In the genomic region with DNA sequence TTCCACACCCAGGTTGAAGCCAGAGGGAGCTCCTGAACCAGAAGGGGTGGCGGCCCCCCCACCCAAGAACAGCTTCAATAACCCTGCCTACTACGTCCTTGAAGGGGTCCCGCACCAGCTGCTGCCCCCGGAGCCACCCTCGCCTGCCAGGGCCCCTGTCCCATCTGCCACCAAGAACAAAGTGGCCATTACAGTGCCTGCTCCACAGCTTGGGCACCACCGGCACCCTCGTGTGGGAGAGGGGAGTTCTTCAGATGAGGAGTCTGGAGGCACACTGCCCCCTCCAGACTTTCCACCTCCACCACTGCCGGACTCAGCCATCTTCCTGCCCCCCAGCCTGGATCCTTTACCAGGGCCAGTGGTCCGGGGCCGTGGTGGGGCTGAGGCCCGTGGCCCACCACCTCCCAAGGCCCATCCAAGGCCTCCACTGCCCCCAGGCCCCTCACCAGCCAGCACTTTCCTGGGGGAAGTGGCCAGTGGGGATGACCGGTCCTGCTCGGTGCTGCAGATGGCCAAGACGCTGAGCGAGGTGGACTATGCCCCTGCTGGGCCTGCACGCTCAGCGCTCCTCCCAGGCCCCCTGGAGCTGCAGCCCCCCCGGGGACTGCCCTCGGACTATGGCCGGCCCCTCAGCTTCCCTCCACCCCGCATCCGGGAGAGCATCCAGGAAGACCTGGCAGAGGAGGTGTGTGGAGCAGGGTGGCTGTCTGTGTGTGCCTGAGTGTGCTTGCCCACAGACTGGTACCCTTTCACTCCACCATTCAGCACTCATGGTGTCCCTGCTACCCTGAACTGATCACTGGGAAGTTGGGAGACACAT, we compare ENCODE assay signal across 13 cellular contexts. TPM values are rescaled to one million over a fixed set of nuclear protein-coding genes. Genes with fewer than 3 reads are reported as not detected.
DNase-seq lines count a peak whose midpoint lies in the region; ATAC-seq and TF ChIP-seq lines count a peak whose summit lies in the region.
"Had no signal": no experiment of that assay in that cellular context is flagged by ENCODE, and none has a peak within 500 bp of the region (broad histone marks: within the 10 kb centered on the region; RNA-seq: fewer than 3 reads in every experiment).

No MANE protein-coding gene starts in this region.

- H3K27ac ChIP-seq in RWPE1, result peak overlapping the region; percentile 76
- peak overlapping the region; percentile 55 for H3K27ac ChIP-seq in stomach smooth muscle (ENCODE audit: low read length)

- TF ChIP-seq CTCF in RWPE1 (conservative IDR thresholded peaks at IDR 0.05; ENCODE audit: low read depth), result no peak

- peaks cover 8 to 11% of the 10 kb centered on the region in 2 donors for H3K27me3 ChIP-seq in stomach smooth muscle (ENCODE audit: control insufficient read depth in 1 of 2, insufficient read depth in 2 of 2, low read length in 2 of 2)

- no peaks in the 10 kb centered on the region for H3K9me3 ChIP-seq in stomach smooth muscle (ENCODE audit: control insufficient read depth in 2 of 2, low read length in 2 of 2)
- H3K9me3 ChIP-seq: heart left ventricle had no signal

- CTCF ChIA-PET in RWPE1 (lab: Yijun Ruan, JAX), result interaction anchor here (0.5 to 1.7 kb wide), 8 partner anchors 11 to 212 kb away, joined by 3 to 9 read pairs (median 3); a partner anchor contains a TSS

- no peak overlapping the region for H3K9ac ChIP-seq in stomach smooth muscle (ENCODE audit: low read length in 2 of 2)

- ATAC-seq in left colon (peak; percentile 8), GM21576 (IDR thresholded peaks at IDR 0.05; ENCODE audit: unreplicated experiment) (no peak), HG03135 (IDR thresholded peaks at IDR 0.05; ENCODE audit: unreplicated experiment) (no peak)

- H3K4me1 ChIP-seq in stomach smooth muscle (ENCODE audit: control insufficient read depth, insufficient read depth, low read length), result peaks cover 65% of the 10 kb centered on the region

- DNase-seq in NCI-H2171 treated with DMSO at 0.1 percent for 48 hours (lab: John Stamatoyannopoulos, UW) (peak; percentile 6), NCI-H2171 (lab: John Stamatoyannopoulos, UW) (no peak), RWPE1 (ENCODE audit: low spot score) (no peak), left colon (no peak), NCI-H1694 treated with DMSO at 0.1 percent for 48 hours (lab: John Stamatoyannopoulos, UW) (no peak)
- DNase-seq: GF-D8, NCI-H187 had no signal

- H3K36me3 ChIP-seq in stomach smooth muscle (ENCODE audit: control insufficient read depth in 2 of 2, insufficient read depth in 2 of 2, low read length in 2 of 2), result peaks cover 33 to 45% of the 10 kb centered on the region in 2 donors

- no peak overlapping the region for H3K4me3 ChIP-seq in stomach smooth muscle (ENCODE audit: low read length in 2 of 2)
- H3K4me3 ChIP-seq: heart left ventricle had no signal

- intact Hi-C loops in left colon (cut with DNase I, micrococcal nuclease), result no loop called here

- POLR2A ChIA-PET in RWPE1 (lab: Yijun Ruan, JAX; ENCODE audit: low non-redundant PET), result interaction anchor here (0.7 kb wide), 1 partner anchor 13 kb away, joined by 3 read pairs; a partner anchor contains a TSS

RNA-seq across cellular contexts. Expression of a gene that starts 6.7 kb away (rescaled TPM):
- under 1 TPM; 0.61 to 0.89 TPM for total RNA-seq in left colon
- total RNA-seq: activated CD4-positive, alpha-beta T cell treated with anti-CD3 and anti-CD28 coated beads for 36 hours; heart left ventricle; naive thymus-derived CD8-positive, alpha-beta T cell had no signal

RNA-seq across cellular contexts. Expression of a gene that starts 12.8 kb away (rescaled TPM):
- total RNA-seq in left colon, result 100 to 1,000 TPM; 120 to 142 TPM

RNA-seq across cellular contexts. Expression of a gene that starts 20.7 kb away (rescaled TPM):
- 10 to 100 TPM in 1 of 2 donors, 1 to 10 TPM in 1; 4.8 to 23.5 TPM for total RNA-seq in left colon
- total RNA-seq: activated CD4-positive, alpha-beta T cell treated with anti-CD3 and anti-CD28 coated beads for 36 hours had no signal

RNA-seq across cellular contexts. Expression of a gene that starts 45.4 kb away (rescaled TPM):
- total RNA-seq in left colon, result not detected
- total RNA-seq: activated CD4-positive, alpha-beta T cell treated with anti-CD3 and anti-CD28 coated beads for 36 hours; naive thymus-derived CD8-positive, alpha-beta T cell had no signal
